Comparison of ENCODE assay signal across 19 cellular contexts in genomic region chr2:241798631-241799521, GRCh38. TPM values are rescaled to one million over a fixed set of nuclear protein-coding genes. Genes with fewer than 3 reads are reported as not detected.
DNase-seq lines count a peak whose midpoint lies in the region; ATAC-seq, FAIRE-seq and TF ChIP-seq lines count a peak whose summit lies in the region.
"Had no signal": no experiment of that assay in that cellular context is flagged by ENCODE, and none has a peak within 500 bp of the region (broad histone marks: within the 10 kb centered on the region; RNA-seq: fewer than 3 reads in every experiment).

No MANE protein-coding gene starts in this region.

- no peak for ATAC-seq in psoas muscle
- ATAC-seq in GM18907 (IDR thresholded peaks at IDR 0.05; ENCODE audit: unreplicated experiment), result no peak
- no peak for ATAC-seq in HG03159 (IDR thresholded peaks at IDR 0.05; ENCODE audit: unreplicated experiment)

- no peak overlapping the region for H3K4me3 ChIP-seq in psoas muscle
- H3K4me3 ChIP-seq: testis had no signal

- H3K4me1 ChIP-seq in psoas muscle, result peaks cover 3% of the 10 kb centered on the region

- H3K27ac ChIP-seq in psoas muscle, result no peak overlapping the region
- H3K27ac ChIP-seq: C4-2B, testis had no signal

- no peak for FAIRE-seq in D721Med (lab: Jason Lieb, UNC)
- no peak for FAIRE-seq in frontal cortex (lab: Jason Lieb, UNC)
- FAIRE-seq: colon had no signal

- peak; percentile 11 for DNase-seq in D721Med (ENCODE audit: insufficient read length, low spot score)
- peak; percentile 35 for DNase-seq in GM13976 (ENCODE audit: low spot score)
- peak; percentile 10 to 12 for DNase-seq in frontal cortex (ENCODE audit: low spot score in 2 of 2)
- peak; percentile 11 to 49 for DNase-seq in psoas muscle
- no peak for DNase-seq in amniotic stem cell (lab: John Stamatoyannopoulos, UW)
- DNase-seq: activated CD8-positive, alpha-beta memory T cell treated with anti-CD3 and anti-CD28 coated beads for 24 hours; activated naive CD4-positive, alpha-beta T cell treated with Interleukin-2 at 50 U/mL for 16 hours; DMS53; mesenchymal stem cell; NCI-H1436; stimulated activated CD4-positive, alpha-beta T cell treated with anti-CD3 and anti-CD28 coated beads, Interleukin-4, amount 100 ng/mL, for 1 hour; testis had no signal

- H3K36me3 ChIP-seq in psoas muscle (ENCODE audit: insufficient read depth in 1 of 2, low read depth in 1 of 2), result no peaks in the 10 kb centered on the region

- WGBS in psoas muscle, 3 donors, result 86 to 90% (median 89%) methylated on average over 18 to 21 of the region's 21 CpGs

- no peaks in the 10 kb centered on the region for H3K9me3 ChIP-seq in psoas muscle
- H3K9me3 ChIP-seq: testis had no signal

- in situ Hi-C loops in GM13976 (cut with MboI; ENCODE audit: low sequenced_read_pairs, unreplicated experiment), result no loop called here

- peaks cover 0 to 10% (median 0%) of the 10 kb centered on the region in 3 donors for H3K27me3 ChIP-seq in psoas muscle (ENCODE audit: insufficient read depth in 3 of 3, low read length in 2 of 3)
- H3K27me3 ChIP-seq: testis had no signal

- TF ChIP-seq CTCF in D721Med (IDR thresholded peaks at IDR 0.05; ENCODE audit: insufficient read depth, missing control alignments) (no peak), GM13976 (IDR thresholded peaks at IDR 0.05; ENCODE audit: borderline replicate concordance, control extremely low read depth, extremely low read depth, insufficient read depth, missing control alignments) (no peak), psoas muscle (IDR thresholded peaks at IDR 0.05) (no peak)

- intact Hi-C loops in psoas muscle (cut with DNase I), result no loop called here

RNA-seq across cellular contexts. Expression of gene NEU4, which starts 10.1 kb away (rescaled TPM):
- total RNA-seq in frontal cortex, result 1.6 TPM
- 10 to 100 TPM in 2 of 4 donors, 1 to 10 TPM in 1, under 1 TPM in 1; 0.44 to 18.0 (median 9.1) TPM for total RNA-seq in psoas muscle
- 10 to 100 TPM in 1 of 3 donors, 1 to 10 TPM in 1, under 1 TPM in 1; 0.73 to 54.6 (median 3.4) TPM for polyA plus RNA-seq in psoas muscle
- total RNA-seq: epithelial cell of proximal tubule, LHCN-M2 had no signal

RNA-seq across cellular contexts. Expression of gene GAL3ST2, which starts 22.3 kb away (rescaled TPM):
- total RNA-seq in frontal cortex (0.41 TPM), psoas muscle (under 1 TPM in 1 of 4 donors, not detected in 3; 0.16 TPM)
- polyA plus RNA-seq in psoas muscle, result under 1 TPM in 1 of 3 donors, not detected in 2; 0.14 TPM
- total RNA-seq: epithelial cell of proximal tubule, LHCN-M2 had no signal

RNA-seq across cellular contexts. Expression of gene PDCD1, which starts 59.8 kb away (rescaled TPM):
- 0.41 TPM for total RNA-seq in frontal cortex
- total RNA-seq in psoas muscle, result under 1 TPM in 2 of 4 donors, not detected in 2; 0.20 to 0.30 TPM
- polyA plus RNA-seq in psoas muscle, result under 1 TPM; 0.03 to 0.06 (median 0.05) TPM
- total RNA-seq: LHCN-M2, neural crest cell had no signal
